ENCODE assay signal across 7 cellular contexts in the genomic region with DNA sequence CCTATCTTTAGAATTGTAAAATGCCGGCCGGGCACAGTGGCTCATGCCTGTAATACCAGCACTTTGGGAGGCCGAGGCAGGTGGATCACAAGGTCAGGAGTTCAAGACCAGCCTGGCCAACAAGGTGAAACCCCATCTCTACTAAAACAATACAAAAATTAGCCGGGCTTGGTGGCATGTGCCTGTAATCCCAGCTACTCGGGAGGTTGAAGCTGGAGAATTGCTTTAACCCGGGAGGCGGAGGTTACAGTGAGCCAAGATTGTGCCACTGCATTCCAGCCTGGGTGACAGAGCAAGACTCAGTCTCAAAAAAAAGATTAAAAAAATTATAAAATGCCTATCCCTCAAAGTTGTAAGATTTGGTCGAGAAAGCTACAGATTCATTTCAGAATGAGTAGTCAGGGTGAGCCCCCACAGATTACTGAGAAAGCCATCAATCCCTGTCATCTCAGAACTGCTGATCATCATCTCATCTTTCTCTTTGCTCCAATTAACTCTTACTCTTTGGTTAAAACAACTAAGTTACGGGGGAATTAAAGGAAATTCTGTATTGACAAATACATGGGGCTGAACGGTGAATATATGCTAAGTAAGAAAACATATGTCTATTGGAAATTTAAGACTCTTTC.
DNase-seq lines count a peak whose midpoint lies in the region; ATAC-seq, FAIRE-seq and TF ChIP-seq lines count a peak whose summit lies in the region.
"Not testable (repeated sequence)": the region's sequence is repeated elsewhere in the genome, so short reads cannot be mapped to it uniquely, and the experiment has no call there.

No MANE protein-coding gene starts in this region.

- in situ Hi-C loops in K562 (cut with MboI), result not testable (repeated sequence)

- peak overlapping the region; percentile 37; the same call in 1 of the 2 replicates for H3K27ac ChIP-seq in PC-3 (ENCODE audit: low read length)
- H3K27ac ChIP-seq in K562 (ENCODE audit: extremely low read depth, low read depth, low read length), result not testable (repeated sequence)

- peak overlapping the region; percentile 86 for H3K27ac Mint-ChIP-seq in activated CD4-positive, alpha-beta memory T cell treated with anti-CD3 and anti-CD28 coated beads for 36 hours
- peak overlapping the region; percentile 91 for H3K27ac Mint-ChIP-seq in activated T-helper 17 cell treated with anti-CD3 and anti-CD28 coated beads, Interleukin-2, amount 50 U/mL, for 72 hours
- H3K27ac Mint-ChIP-seq in stimulated activated effector memory CD8-positive, alpha-beta T cell treated with anti-CD3 and anti-CD28 coated beads, Interleukin-12 subunit alpha, Interleukin-12 subunit beta, amount 100 ng/mL, for 72 hours, result peak overlapping the region; percentile 38

- H3K9me2 ChIP-seq in PC-3 (replicated peaks; ENCODE audit: low read length), result not testable (repeated sequence)

- not testable (repeated sequence) for BruUV-seq in PC-3 (replicated peaks; lab: Mats Ljungman, UMichigan); K562 (replicated peaks; lab: Mats Ljungman, UMichigan)

- CTCF ChIA-PET in PC-3 (lab: Charles Lee); K562 (lab: Yijun Ruan, JAX; ENCODE audit: low intra/inter-chr PET ratio): not testable (repeated sequence)
- CTCF ChIA-PET in activated CD4-positive, alpha-beta memory T cell treated with anti-CD3 and anti-CD28 coated beads for 36 hours (lab: Charles Lee), result interaction anchor here (0.7 to 1.4 kb wide), 3 partner anchors 128 to 163 kb away, joined by 3 to 5 read pairs (median 3); no protein-coding TSS in a partner anchor

- H3K27me3 ChIP-seq in PC-3 (ENCODE audit: low read length); K562 (ENCODE audit: control insufficient read depth in 2 of 2, insufficient read depth in 2 of 2, low read length in 2 of 2): not testable (repeated sequence)

- H3K9me1 ChIP-seq in K562 (ENCODE audit: control insufficient read depth, insufficient read depth, low read length), result not testable (repeated sequence)

- H3K36me3 ChIP-seq in PC-3 (ENCODE audit: low read depth, low read length); K562 (ENCODE audit: control insufficient read depth, insufficient read depth, low read length): not testable (repeated sequence)

- not testable (repeated sequence) for H3K4me3 Mint-ChIP-seq in activated CD4-positive, alpha-beta memory T cell treated with anti-CD3 and anti-CD28 coated beads for 36 hours
- H3K4me3 Mint-ChIP-seq in activated T-helper 17 cell treated with anti-CD3 and anti-CD28 coated beads, Interleukin-2, amount 50 U/mL, for 72 hours, result peak overlapping the region; percentile 40
- H3K4me3 Mint-ChIP-seq in stimulated activated effector memory CD8-positive, alpha-beta T cell treated with anti-CD3 and anti-CD28 coated beads, Interleukin-12 subunit alpha, Interleukin-12 subunit beta, amount 100 ng/mL, for 72 hours, result peak overlapping the region; percentile 6

- not testable (repeated sequence) for TF ChIP-seq EP300 in K562 (IDR thresholded peaks at IDR 0.05; ENCODE audit: low read length)

- H3K27me3 Mint-ChIP-seq in activated CD4-positive, alpha-beta memory T cell treated with anti-CD3 and anti-CD28 coated beads for 36 hours; activated T-helper 17 cell treated with anti-CD3 and anti-CD28 coated beads, Interleukin-2, amount 50 U/mL, for 72 hours: not testable (repeated sequence)

- not testable (repeated sequence) for TF ChIP-seq POLR2A in K562 (conservative IDR thresholded peaks at IDR 0.05)

- FAIRE-seq in K562 (lab: Jason Lieb, UNC), result not testable (repeated sequence)

- ATAC-seq in GM18868 (IDR thresholded peaks at IDR 0.05; ENCODE audit: unreplicated experiment), result peak; percentile 42
- peak; percentile 47 for ATAC-seq in HG02623 (IDR thresholded peaks at IDR 0.05; ENCODE audit: unreplicated experiment)
- not testable (repeated sequence) for ATAC-seq in PC-3, K562
- peak; percentile 65 for ATAC-seq in activated T-helper 17 cell treated with anti-CD3 and anti-CD28 coated beads, Interleukin-2, amount 50 U/mL, for 72 hours (replicated peaks)
- ATAC-seq in stimulated activated effector memory CD8-positive, alpha-beta T cell treated with anti-CD3 and anti-CD28 coated beads, Interleukin-12 subunit alpha, Interleukin-12 subunit beta, amount 100 ng/mL, for 72 hours, result peak; percentile 81

- not testable (repeated sequence) for H4K20me1 ChIP-seq in PC-3 (ENCODE audit: low read length); K562 (replicated peaks; ENCODE audit: control insufficient read depth, insufficient read depth, low read length)

- TF ChIP-seq RAD21 in K562 (CRISPR knock-in tag; conservative IDR thresholded peaks at IDR 0.05 in 1 of 2, IDR thresholded peaks at IDR 0.05 in 1 of 2), result not testable (repeated sequence)

- not testable (repeated sequence) for H3K9me3 Mint-ChIP-seq in activated CD4-positive, alpha-beta memory T cell treated with anti-CD3 and anti-CD28 coated beads for 36 hours; activated T-helper 17 cell treated with anti-CD3 and anti-CD28 coated beads, Interleukin-2, amount 50 U/mL, for 72 hours; stimulated activated effector memory CD8-positive, alpha-beta T cell treated with anti-CD3 and anti-CD28 coated beads, Interleukin-12 subunit alpha, Interleukin-12 subunit beta, amount 100 ng/mL, for 72 hours

- not testable (repeated sequence) for H3K4me2 ChIP-seq in PC-3 (ENCODE audit: low read length); K562 (ENCODE audit: insufficient read depth, low read length)

- H3K9ac ChIP-seq in PC-3 (ENCODE audit: low read length); K562 (ENCODE audit: insufficient read depth in 1 of 2, low read depth in 2 of 2, low read length in 2 of 2): not testable (repeated sequence)

- not testable (repeated sequence) for DNase-seq in PC-3; K562 (ENCODE audit: extremely low read depth in 1 of 4, low spot score in 3 of 4); stimulated activated effector memory CD8-positive, alpha-beta T cell treated with anti-CD3 and anti-CD28 coated beads, Interleukin-12 subunit alpha, Interleukin-12 subunit beta, amount 100 ng/mL, for 72 hours (ENCODE audit: low spot score in 2 of 2)
- DNase-seq in activated CD4-positive, alpha-beta memory T cell treated with anti-CD3 and anti-CD28 coated beads for 36 hours, result peak; percentile 44

- not testable (repeated sequence) for H3K9me3 ChIP-seq in PC-3 (ENCODE audit: low read length); K562 (replicated peaks; ENCODE audit: control insufficient read depth, insufficient read depth, low read depth, low read length)

- 4% methylated on average over 9 of the region's 10 CpGs for WGBS in K562 (ENCODE audit: insufficient coverage, low coverage, missing lambda C conversion rate)

- H3K4me1 Mint-ChIP-seq in activated CD4-positive, alpha-beta memory T cell treated with anti-CD3 and anti-CD28 coated beads for 36 hours (ENCODE audit: low read depth), result peaks cover 61% of the 10 kb centered on the region
- H3K4me1 Mint-ChIP-seq in activated T-helper 17 cell treated with anti-CD3 and anti-CD28 coated beads, Interleukin-2, amount 50 U/mL, for 72 hours, result peaks cover 41% of the 10 kb centered on the region
- H3K4me1 Mint-ChIP-seq in stimulated activated effector memory CD8-positive, alpha-beta T cell treated with anti-CD3 and anti-CD28 coated beads, Interleukin-12 subunit alpha, Interleukin-12 subunit beta, amount 100 ng/mL, for 72 hours, result peaks cover 35% of the 10 kb centered on the region

- POLR2A ChIA-PET in PC-3 (lab: Charles Lee; ENCODE audit: unreplicated experiment); K562 (lab: Yijun Ruan, JAX): not testable (repeated sequence)
- POLR2A ChIA-PET in activated CD4-positive, alpha-beta memory T cell treated with anti-CD3 and anti-CD28 coated beads for 36 hours (lab: Charles Lee), result interaction anchor here (0.6 to 2.9 kb wide), 12 partner anchors 22 to 225 kb away, joined by 3 to 34 read pairs (median 5); a partner anchor contains a TSS

- not testable (repeated sequence) for H2AFZ ChIP-seq in PC-3 (ENCODE audit: low read length); K562 (ENCODE audit: low read depth, low read length)

- intact Hi-C loops in PC-3 (cut with micrococcal nuclease), result not testable (repeated sequence)
- intact Hi-C loops in activated CD4-positive, alpha-beta memory T cell treated with anti-CD3 and anti-CD28 coated beads for 36 hours (cut with micrococcal nuclease), result loop anchor here (1.0 to 10.0 kb wide), 15 partner anchors 50 to 1300 kb away; a partner anchor contains a TSS
- intact Hi-C loops in K562 (cut with micrococcal nuclease), result loop anchor here (10.0 kb wide), 2 partner anchors 162 to 822 kb away; no protein-coding TSS in a partner anchor

- not testable (repeated sequence) for H3K4me3 ChIP-seq in PC-3 (ENCODE audit: low read length); K562

- not testable (repeated sequence) for H3K79me2 ChIP-seq in PC-3 (ENCODE audit: low read length); K562 (ENCODE audit: control insufficient read depth, insufficient read depth, low read length)

- not testable (repeated sequence) for H3K36me3 Mint-ChIP-seq in activated CD4-positive, alpha-beta memory T cell treated with anti-CD3 and anti-CD28 coated beads for 36 hours; activated T-helper 17 cell treated with anti-CD3 and anti-CD28 coated beads, Interleukin-2, amount 50 U/mL, for 72 hours (ENCODE audit: low read depth); stimulated activated effector memory CD8-positive, alpha-beta T cell treated with anti-CD3 and anti-CD28 coated beads, Interleukin-12 subunit alpha, Interleukin-12 subunit beta, amount 100 ng/mL, for 72 hours

- peaks cover 11% of the 10 kb centered on the region for H3K4me1 ChIP-seq in PC-3 (ENCODE audit: insufficient read depth, low read length)
- H3K4me1 ChIP-seq in K562 (replicated peaks in 1 of 2; ENCODE audit: control insufficient read depth in 2 of 2, insufficient read depth in 2 of 2, low read length in 2 of 2), result not testable (repeated sequence)

- not testable (repeated sequence) for H3F3A ChIP-seq in PC-3 (ENCODE audit: low read length, unreplicated experiment)

- TF ChIP-seq CTCF in PC-3 (conservative IDR thresholded peaks at IDR 0.05; ENCODE audit: low read depth, low read length); K562 (IDR thresholded peaks at IDR 0.05 in 2 of 3, conservative IDR thresholded peaks at IDR 0.05 in 1 of 3; ENCODE audit: insufficient read depth in 2 of 3, low read depth in 1 of 3, low read length in 3 of 3): not testable (repeated sequence)

Comparison
In these comparisons a context has a peak if more than half of its experiments do, and no peak if none do; other contexts are left out.
1. H3K27ac Mint-ChIP-seq: peak in every context shown above with its lines; median percentile 91 in activated T-helper 17 cell treated with anti-CD3 and anti-CD28 coated beads, Interleukin-2, amount 50 U/mL, for 72 hours; 86 in activated CD4-positive, alpha-beta memory T cell treated with anti-CD3 and anti-CD28 coated beads for 36 hours; 38 in stimulated activated effector memory CD8-positive, alpha-beta T cell treated with anti-CD3 and anti-CD28 coated beads, Interleukin-12 subunit alpha, Interleukin-12 subunit beta, amount 100 ng/mL, for 72 hours.